ENCODE assay signal across 19 cellular contexts in the genomic region with DNA sequence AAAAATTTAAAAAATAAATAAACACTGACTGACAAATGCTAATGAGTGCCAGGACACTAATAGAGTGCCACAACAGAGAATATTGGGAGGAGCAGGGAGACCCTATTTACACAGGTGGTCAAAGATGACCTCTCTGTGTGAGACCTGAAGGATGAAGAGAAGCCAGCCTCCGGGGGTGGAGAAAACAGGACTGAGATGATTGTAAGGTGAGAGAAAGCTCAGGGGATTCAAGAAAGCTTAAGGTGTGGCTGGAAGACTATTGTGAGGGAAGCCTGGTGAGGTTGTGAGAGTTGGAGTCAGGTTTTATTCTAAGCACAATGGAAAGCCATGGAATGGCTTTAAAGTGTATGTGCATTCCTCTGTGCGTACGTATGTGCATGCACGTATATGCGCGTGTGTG. TPM values are rescaled to one million over a fixed set of nuclear protein-coding genes. Genes with fewer than 3 reads are reported as not detected.
DNase-seq lines count a peak whose midpoint lies in the region; ATAC-seq and TF ChIP-seq lines count a peak whose summit lies in the region.
"Had no signal": no experiment of that assay in that cellular context is flagged by ENCODE, and none has a peak within 500 bp of the region (broad histone marks: within the 10 kb centered on the region; RNA-seq: fewer than 3 reads in every experiment).

No MANE protein-coding gene starts in this region.

- TF ChIP-seq CTCF in nephron (IDR thresholded peaks at IDR 0.05; ENCODE audit: unreplicated experiment in 3 of 3) (no peak), suprapubic skin (IDR thresholded peaks at IDR 0.05) (no peak), tibial artery (IDR thresholded peaks at IDR 0.05) (no peak)

- H3K27me3 ChIP-seq in ACC112 (ENCODE audit: insufficient read depth, low read length): no peaks in the 10 kb centered on the region
- no peaks in the 10 kb centered on the region for H3K27me3 ChIP-seq in suprapubic skin
- peaks cover 0 to 3% of the 10 kb centered on the region in 2 donors for H3K27me3 ChIP-seq in tibial artery

- DNase-seq in NCI-H69 (lab: John Stamatoyannopoulos, UW) (peak; percentile 49), epithelial cell of prostate (ENCODE audit: low read depth, low spot score) (no peak), suprapubic skin (ENCODE audit: low spot score in 2 of 2) (no peak), tibial artery (no peak)
- DNase-seq: ACHN; Caco-2; CD4-positive, CD25-positive, alpha-beta regulatory T cell; MV-4-11; NCI-H1417; NCI-H2029; NCI-H2171; NCI-H446; NCI-H748 treated with DMSO at 0.1 percent for 48 hours; RPMI8226 had no signal

- H2AFZ ChIP-seq in ACC112 (ENCODE audit: low read length, unreplicated experiment): no peak overlapping the region

- no peaks in the 10 kb centered on the region for H3K27me3 Mint-ChIP-seq in nephron (ENCODE audit: low read depth)

- H3K9me3 ChIP-seq in suprapubic skin (no peaks in the 10 kb centered on the region), tibial artery (no peaks in the 10 kb centered on the region)

- peak overlapping the region; percentile 95 for H3K27ac ChIP-seq in ACC112 (ENCODE audit: low read depth, low read length)
- H3K27ac ChIP-seq in epithelial cell of prostate: peak overlapping the region; percentile 98
- H3K27ac ChIP-seq in suprapubic skin: no peak overlapping the region
- no peak overlapping the region for H3K27ac ChIP-seq in tibial artery

- H3K4me1 ChIP-seq in ACC112 (ENCODE audit: control insufficient read depth, insufficient read depth, low read length, unreplicated experiment) (peaks cover 53% of the 10 kb centered on the region), suprapubic skin (peaks cover 25% of the 10 kb centered on the region), tibial artery (peaks cover 0 to 7% (median 1%) of the 10 kb centered on the region in 4 donors)

- TF ChIP-seq POLR2A in suprapubic skin (IDR thresholded peaks at IDR 0.05): no peak

- no peaks in the 10 kb centered on the region for H3K36me3 Mint-ChIP-seq in nephron (ENCODE audit: low read depth)
- H3K36me3 Mint-ChIP-seq: CD4-positive, CD25-positive, alpha-beta regulatory T cell had no signal

- peaks cover 47% of the 10 kb centered on the region for H3K4me1 Mint-ChIP-seq in nephron

- no peak for ATAC-seq in GM19455 (IDR thresholded peaks at IDR 0.05; ENCODE audit: unreplicated experiment)
- no peak for ATAC-seq in HG03342 (IDR thresholded peaks at IDR 0.05; ENCODE audit: unreplicated experiment)
- ATAC-seq: HCT116 had no signal

- 93% methylated on average over 6 of the region's 6 CpGs for WGBS in suprapubic skin

- H3K36me3 ChIP-seq in ACC112 (ENCODE audit: insufficient read depth, low read length): no peaks in the 10 kb centered on the region
- H3K36me3 ChIP-seq in suprapubic skin: no peaks in the 10 kb centered on the region
- no peaks in the 10 kb centered on the region for H3K36me3 ChIP-seq in tibial artery

- no peak overlapping the region for H3K4me3 ChIP-seq in ACC112 (ENCODE audit: low read depth, low read length)
- no peak overlapping the region for H3K4me3 ChIP-seq in suprapubic skin
- no peak overlapping the region for H3K4me3 ChIP-seq in tibial artery

- peak overlapping the region in 1 of 3 experiments; percentile 3 for H3K4me3 Mint-ChIP-seq in nephron
- H3K4me3 Mint-ChIP-seq: CD4-positive, CD25-positive, alpha-beta regulatory T cell had no signal

- peak overlapping the region; percentile 9 to 78 (median 59) for H3K27ac Mint-ChIP-seq in nephron
- H3K27ac Mint-ChIP-seq: CD4-positive, CD25-positive, alpha-beta regulatory T cell had no signal

- intact Hi-C loops in tibial artery (cut with DNase I; ENCODE audit: low total_unique reads): no loop called here

- no peak for TF ChIP-seq EP300 in suprapubic skin (IDR thresholded peaks at IDR 0.05)

- peaks cover 11% of the 10 kb centered on the region for H3K9me3 Mint-ChIP-seq in nephron

- H3K79me2 ChIP-seq in ACC112 (ENCODE audit: control insufficient read depth, insufficient read depth, low read length, unreplicated experiment): no peaks in the 10 kb centered on the region

RNA-seq across cellular contexts. Expression of gene MARCHF10, which starts 10.4 kb away (rescaled TPM):
- total RNA-seq in suprapubic skin: not detected
- total RNA-seq: Caco-2; CD4-positive, CD25-positive, alpha-beta regulatory T cell had no signal

Comparison
In these comparisons a context has a peak if more than half of its experiments do, and no peak if none do; other contexts are left out.
1. H3K27ac ChIP-seq: peak in ACC112 (single experiment) and epithelial cell of prostate (single experiment); none in suprapubic skin (single experiment) and tibial artery (0 of 2).